22 cellular contexts compared by ENCODE assay signal in the genomic region with DNA sequence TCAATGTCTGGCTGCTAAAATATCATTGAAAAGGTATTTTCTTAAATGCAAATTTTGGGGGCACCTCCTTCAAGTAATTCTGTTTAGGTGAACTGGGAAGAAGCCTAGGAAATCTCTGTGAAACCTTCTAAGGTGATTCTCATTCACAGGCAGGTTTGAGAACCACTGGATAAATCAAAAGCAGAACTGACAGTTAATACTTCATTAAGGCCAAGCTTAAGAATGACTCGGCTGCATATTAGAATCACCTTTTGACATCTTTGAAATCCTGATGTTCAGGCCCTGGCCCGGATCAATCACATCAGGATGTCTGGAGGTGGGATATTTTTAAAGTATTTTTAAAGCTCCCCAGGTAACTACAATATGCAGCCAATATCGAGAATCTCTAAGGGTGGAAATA. TPM values are rescaled to one million over a fixed set of nuclear protein-coding genes. Genes with fewer than 3 reads are reported as not detected.
"Had no signal": no experiment of that assay in that cellular context is flagged by ENCODE, and none has a peak within 500 bp of the region (broad histone marks: within the 10 kb centered on the region; RNA-seq: fewer than 3 reads in every experiment).

No MANE protein-coding gene starts in this region.

- H3K27me3 ChIP-seq: body of pancreas, heart left ventricle, spleen, upper lobe of left lung had no signal

- DNase-seq: activated CD4-positive, alpha-beta memory T cell treated with anti-CD3 and anti-CD28 coated beads for 36 hours; activated CD4-positive, alpha-beta T cell treated with anti-CD3 and anti-CD28 coated beads for 1 hour; activated effector memory CD4-positive, alpha-beta T cell treated with anti-CD3 and anti-CD28 coated beads, Interleukin-2, amount 50 U/mL, for 16 hours; activated T-cell treated with anti-CD3 and anti-CD28 coated beads, Interleukin-2, amount 50 U/mL, for 4 hours; amniotic stem cell; body of pancreas; central memory CD4-positive, alpha-beta T cell; effector CD8-positive, alpha-beta T cell; heart left ventricle; left colon; spleen; stimulated activated CD4-positive, alpha-beta T cell treated with anti-CD3 and anti-CD28 coated beads, Interleukin-1b, Interleukin-23, amount 100 ng/mL, for 48 hours; stimulated activated naive CD4-positive, alpha-beta T cell treated with Interleukin-2 at 50 U/mL for 16 hours; upper lobe of left lung had no signal

- H3K4me1 ChIP-seq: body of pancreas, heart left ventricle, prostate gland, spleen, upper lobe of left lung had no signal

- H3K9me3 ChIP-seq: body of pancreas, heart left ventricle, prostate gland, spleen, upper lobe of left lung had no signal

- H3K36me3 ChIP-seq: heart left ventricle, prostate gland, spleen, upper lobe of left lung had no signal

- FAIRE-seq: frontal cortex had no signal

- H3K4me3 ChIP-seq: body of pancreas, coronary artery, heart left ventricle, prostate gland, spleen, upper lobe of left lung had no signal

- ATAC-seq: activated naive CD4-positive, alpha-beta T cell treated with anti-CD3 and anti-CD28 coated beads, Interleukin-2, amount 50 U/mL, for 72 hours; activated T-cell treated with anti-CD3 and anti-CD28 coated beads, Interleukin-2, amount 50 U/mL, for 4 hours; body of pancreas; heart left ventricle; left colon; sciatic nerve had no signal

- H3K27ac ChIP-seq: body of pancreas, coronary artery, heart left ventricle, prostate gland, spleen, upper lobe of left lung had no signal

RNA-seq across cellular contexts. Expression of a gene that starts 50.6 kb away (rescaled TPM):
- total RNA-seq: activated naive CD4-positive, alpha-beta T cell treated with anti-CD3 and anti-CD28 coated beads, Interleukin-2, amount 50 U/mL, for 72 hours; body of pancreas; temporal lobe had no signal

RNA-seq across cellular contexts. Expression of a gene that starts 58.0 kb away (rescaled TPM):
- total RNA-seq: activated naive CD4-positive, alpha-beta T cell treated with anti-CD3 and anti-CD28 coated beads, Interleukin-2, amount 50 U/mL, for 72 hours; activated T-cell treated with anti-CD3 and anti-CD28 coated beads, Interleukin-2, amount 50 U/mL, for 4 hours; heart left ventricle; omental fat pad; prostate gland; sciatic nerve had no signal
- polyA plus RNA-seq: fibroblast of lung, heart left ventricle had no signal
